In genomic region chr2:41998789-41999470, GRCh38 we compare ENCODE assay signal across 18 cellular contexts. TPM values are rescaled to one million over a fixed set of nuclear protein-coding genes. Genes with fewer than 3 reads are reported as not detected.
DNase-seq lines count a peak whose midpoint lies in the region; ATAC-seq and TF ChIP-seq lines count a peak whose summit lies in the region.
"Had no signal": no experiment of that assay in that cellular context is flagged by ENCODE, and none has a peak within 500 bp of the region (broad histone marks: within the 10 kb centered on the region; RNA-seq: fewer than 3 reads in every experiment).

No MANE protein-coding gene starts in this region.

- no peak overlapping the region for H4K91ac ChIP-seq in mesenchymal stem cell (ENCODE audit: low read length)

- no peak overlapping the region for H2BK12ac ChIP-seq in mesenchymal stem cell (ENCODE audit: low read length in 2 of 2)

- no peak overlapping the region for H3K18ac ChIP-seq in mesenchymal stem cell (ENCODE audit: low read depth in 1 of 2, low read length in 2 of 2)

- H3K79me1 ChIP-seq in mesenchymal stem cell (replicated peaks; ENCODE audit: low read length, poor library complexity, severe bottlenecking), result no peaks in the 10 kb centered on the region

- H3K36me3 ChIP-seq in MG63 (no peaks in the 10 kb centered on the region), mesenchymal stem cell (ENCODE audit: control insufficient read depth in 1 of 2, insufficient read depth in 2 of 2, low read depth in 1 of 2, low read length in 2 of 2) (no peaks in the 10 kb centered on the region), thoracic aorta (no peaks in the 10 kb centered on the region)
- H3K36me3 ChIP-seq in naive thymus-derived CD4-positive, alpha-beta T cell (ENCODE audit: control insufficient read depth in 2 of 3, insufficient read depth in 3 of 3, low read length in 3 of 3), result no peaks in the 10 kb centered on the region
- H3K36me3 ChIP-seq: brain microvascular endothelial cell had no signal

- no peak overlapping the region for H3K27ac Mint-ChIP-seq in naive thymus-derived CD4-positive, alpha-beta T cell
- H3K27ac Mint-ChIP-seq in activated CD4-positive, alpha-beta T cell treated with anti-CD3 and anti-CD28 coated beads for 36 hours, result no peak overlapping the region
- no peak overlapping the region for H3K27ac Mint-ChIP-seq in activated CD8-positive, alpha-beta memory T cell treated with anti-CD3 and anti-CD28 coated beads, Interleukin-2, amount 10 ng/mL, durations not matched to agents 7 days and 5 days
- H3K27ac Mint-ChIP-seq: CD8-positive, alpha-beta memory T cell; memory B cell; natural killer cell treated with Interleukin-12 subunit alpha and Interleukin-12 subunit beta and Interleukin-15 and Interleukin-18, amount 100 ng/mL, for 72 hours had no signal

- intact Hi-C loops in naive thymus-derived CD4-positive, alpha-beta T cell (cut with micrococcal nuclease), result no loop called here
- intact Hi-C loops in activated CD4-positive, alpha-beta T cell treated with anti-CD3 and anti-CD28 coated beads for 36 hours (cut with DNase I, micrococcal nuclease), result no loop called here

- no peak overlapping the region for H3K4ac ChIP-seq in mesenchymal stem cell (ENCODE audit: low read depth in 1 of 2, low read length in 2 of 2)

- ATAC-seq in thoracic aorta (ENCODE audit: insufficient number of reproducible peaks, low FRiP score, low read depth), result no peak
- ATAC-seq in naive thymus-derived CD4-positive, alpha-beta T cell, result no peak
- no peak for ATAC-seq in activated CD4-positive, alpha-beta T cell treated with anti-CD3 and anti-CD28 coated beads for 36 hours
- no peak for ATAC-seq in activated CD8-positive, alpha-beta memory T cell treated with anti-CD3 and anti-CD28 coated beads, Interleukin-2, amount 10 ng/mL, durations not matched to agents 7 days and 5 days
- ATAC-seq: stimulated activated naive CD8-positive, alpha-beta T cell treated with anti-CD3 and anti-CD28 coated beads, Interleukin-15, Interleukin-2, amounts not matched to agents 100 U/mL and 50 U/mL, for 24 hours had no signal

- H2BK15ac ChIP-seq in mesenchymal stem cell (ENCODE audit: low read depth, poor library complexity, severe bottlenecking), result no peak overlapping the region

- WGBS in mesenchymal stem cell, result 72% methylated on average over 1 of the region's 7 CpGs

- H3K27me3 ChIP-seq in MG63, result no peaks in the 10 kb centered on the region
- peaks cover 0 to 6% of the 10 kb centered on the region in 2 experiments for H3K27me3 ChIP-seq in mesenchymal stem cell (ENCODE audit: control insufficient read depth in 1 of 2, insufficient read depth in 1 of 2, low read length in 2 of 2)
- H3K27me3 ChIP-seq in thoracic aorta (replicated peaks; ENCODE audit: insufficient read depth), result no peaks in the 10 kb centered on the region
- H3K27me3 ChIP-seq in naive thymus-derived CD4-positive, alpha-beta T cell (ENCODE audit: control insufficient read depth in 2 of 2, insufficient read depth in 2 of 2, low read length in 2 of 2), result no peaks in the 10 kb centered on the region
- H3K27me3 ChIP-seq: brain microvascular endothelial cell, dorsolateral prefrontal cortex had no signal

- H4K8ac ChIP-seq in mesenchymal stem cell (ENCODE audit: low read length), result no peak overlapping the region

- H3K36me3 Mint-ChIP-seq in naive thymus-derived CD4-positive, alpha-beta T cell, result peaks cover 0 to 3% (median under 1%) of the 10 kb centered on the region in 5 donors
- H3K36me3 Mint-ChIP-seq in activated CD4-positive, alpha-beta T cell treated with anti-CD3 and anti-CD28 coated beads for 36 hours (ENCODE audit: low read depth), result peaks cover 5% of the 10 kb centered on the region
- no peaks in the 10 kb centered on the region for H3K36me3 Mint-ChIP-seq in activated CD8-positive, alpha-beta memory T cell treated with anti-CD3 and anti-CD28 coated beads, Interleukin-2, amount 10 ng/mL, durations not matched to agents 7 days and 5 days
- H3K36me3 Mint-ChIP-seq: memory B cell had no signal

- DNase-seq in MG63 (peak; percentile 74), fibroblast of villous mesenchyme (ENCODE audit: low read depth) (peak; percentile 59), mesenchymal stem cell (no peak), thoracic aorta (ENCODE audit: low spot score) (no peak)
- no peak for DNase-seq in naive thymus-derived CD4-positive, alpha-beta T cell
- DNase-seq in activated CD4-positive, alpha-beta T cell treated with anti-CD3 and anti-CD28 coated beads for 36 hours, result no peak
- DNase-seq in activated CD8-positive, alpha-beta memory T cell treated with anti-CD3 and anti-CD28 coated beads, Interleukin-2, amount 10 ng/mL, durations not matched to agents 7 days and 5 days, result no peak
- no peak for DNase-seq in stimulated activated CD4-positive, alpha-beta T cell treated with anti-CD3 and anti-CD28 coated beads, Interleukin-2, amount 100 ng/mL, for 48 hours
- DNase-seq: activated naive CD4-positive, alpha-beta T cell treated with anti-CD3 and anti-CD28 coated beads, Interleukin-2, amount 50 U/mL, for 16 hours; activated T-cell treated with anti-CD3 and anti-CD28 coated beads for 4 hours; brain microvascular endothelial cell; CD8-positive, alpha-beta memory T cell; dorsolateral prefrontal cortex; NCI-H1417 treated with DMSO at 0.1 percent for 48 hours; stimulated activated CD4-positive, alpha-beta T cell treated with anti-CD3 and anti-CD28 coated beads, Interleukin-15, amount 100 ng/mL, for 24 hours; stimulated activated naive CD8-positive, alpha-beta T cell treated with anti-CD3 and anti-CD28 coated beads, Interleukin-15, Interleukin-2, amounts not matched to agents 100 U/mL and 50 U/mL, for 24 hours had no signal

- no peak overlapping the region for H3K14ac ChIP-seq in mesenchymal stem cell (ENCODE audit: low read length in 2 of 2)

- CTCF ChIA-PET in naive thymus-derived CD4-positive, alpha-beta T cell (lab: Charles Lee), result no interaction called here
- CTCF ChIA-PET in activated CD4-positive, alpha-beta T cell treated with anti-CD3 and anti-CD28 coated beads for 36 hours (lab: Charles Lee), result interaction anchor here (0.6 to 0.7 kb wide), 2 partner anchors 38 to 262 kb away, joined by 3 read pairs; no protein-coding TSS in a partner anchor
- CTCF ChIA-PET in activated CD8-positive, alpha-beta memory T cell treated with anti-CD3 and anti-CD28 coated beads, Interleukin-2, amount 10 ng/mL, durations not matched to agents 7 days and 5 days (lab: Charles Lee), result interaction anchor here (0.7 kb wide), 1 partner anchor 21 kb away, joined by 4 read pairs; no protein-coding TSS in a partner anchor

- H3K4me3 ChIP-seq in MG63 (peak overlapping the region; percentile 8; the same call in 1 of the 2 replicates), fibroblast of villous mesenchyme (ENCODE audit: low read depth, low read length) (no peak overlapping the region), mesenchymal stem cell (ENCODE audit: insufficient read depth in 1 of 2, low read depth in 1 of 2, low read length in 2 of 2) (peak overlapping the region in 1 of 2 experiments; percentile 5), thoracic aorta (peak overlapping the region; percentile 52)
- H3K4me3 ChIP-seq in naive thymus-derived CD4-positive, alpha-beta T cell (ENCODE audit: low read length), result no peak overlapping the region
- H3K4me3 ChIP-seq: dorsolateral prefrontal cortex had no signal

- no peak overlapping the region for H2AK5ac ChIP-seq in mesenchymal stem cell (ENCODE audit: low read length, severe bottlenecking)

- no peak overlapping the region for H3K27ac ChIP-seq in mesenchymal stem cell (ENCODE audit: low read length, poor library complexity, severe bottlenecking)
- H3K27ac ChIP-seq in thoracic aorta, result peak overlapping the region; percentile 55 to 88
- no peak overlapping the region for H3K27ac ChIP-seq in naive thymus-derived CD4-positive, alpha-beta T cell (ENCODE audit: low read depth, low read length)
- H3K27ac ChIP-seq: brain microvascular endothelial cell had no signal

- H3K4me1 Mint-ChIP-seq in naive thymus-derived CD4-positive, alpha-beta T cell, result no peaks in the 10 kb centered on the region
- no peaks in the 10 kb centered on the region for H3K4me1 Mint-ChIP-seq in activated CD4-positive, alpha-beta T cell treated with anti-CD3 and anti-CD28 coated beads for 36 hours
- no peaks in the 10 kb centered on the region for H3K4me1 Mint-ChIP-seq in activated CD8-positive, alpha-beta memory T cell treated with anti-CD3 and anti-CD28 coated beads, Interleukin-2, amount 10 ng/mL, durations not matched to agents 7 days and 5 days
- H3K4me1 Mint-ChIP-seq: CD8-positive, alpha-beta memory T cell; memory B cell had no signal

- no peak overlapping the region for H3K23ac ChIP-seq in mesenchymal stem cell (ENCODE audit: low read length in 2 of 2)

- no peak overlapping the region for H3K4me2 ChIP-seq in mesenchymal stem cell (ENCODE audit: low read length, poor library complexity, severe bottlenecking)

- no peak overlapping the region for H3K4me3 Mint-ChIP-seq in naive thymus-derived CD4-positive, alpha-beta T cell
- H3K4me3 Mint-ChIP-seq in activated CD4-positive, alpha-beta T cell treated with anti-CD3 and anti-CD28 coated beads for 36 hours, result no peak overlapping the region
- H3K4me3 Mint-ChIP-seq in activated CD8-positive, alpha-beta memory T cell treated with anti-CD3 and anti-CD28 coated beads, Interleukin-2, amount 10 ng/mL, durations not matched to agents 7 days and 5 days, result no peak overlapping the region
- H3K4me3 Mint-ChIP-seq: CD8-positive, alpha-beta memory T cell; memory B cell; natural killer cell treated with Interleukin-12 subunit alpha and Interleukin-12 subunit beta and Interleukin-15 and Interleukin-18, amount 100 ng/mL, for 72 hours had no signal

- H3K9me3 Mint-ChIP-seq in naive thymus-derived CD4-positive, alpha-beta T cell, result peaks cover 5 to 16% (median 10%) of the 10 kb centered on the region in 11 donors
- peaks cover 6% of the 10 kb centered on the region for H3K9me3 Mint-ChIP-seq in activated CD4-positive, alpha-beta T cell treated with anti-CD3 and anti-CD28 coated beads for 36 hours (ENCODE audit: low read depth)
- no peaks in the 10 kb centered on the region for H3K9me3 Mint-ChIP-seq in activated CD8-positive, alpha-beta memory T cell treated with anti-CD3 and anti-CD28 coated beads, Interleukin-2, amount 10 ng/mL, durations not matched to agents 7 days and 5 days (ENCODE audit: low read depth)

- no peak overlapping the region for H2AFZ ChIP-seq in mesenchymal stem cell (ENCODE audit: low read depth, low read length)

- no peaks in the 10 kb centered on the region for H3K9me3 ChIP-seq in MG63
- no peaks in the 10 kb centered on the region for H3K9me3 ChIP-seq in mesenchymal stem cell (ENCODE audit: control insufficient read depth, low read length)
- H3K9me3 ChIP-seq in thoracic aorta, result no peaks in the 10 kb centered on the region
- H3K9me3 ChIP-seq in naive thymus-derived CD4-positive, alpha-beta T cell (ENCODE audit: control insufficient read depth in 2 of 3, low read length in 3 of 3), result peaks cover 0 to 4% (median 0%) of the 10 kb centered on the region in 3 experiments

- TF ChIP-seq CTCF in fibroblast of villous mesenchyme (IDR thresholded peaks at IDR 0.05; ENCODE audit: insufficient read depth, low read depth, low read length) (no peak), thoracic aorta (IDR thresholded peaks at IDR 0.05) (no peak)

- H3K27me3 Mint-ChIP-seq in naive thymus-derived CD4-positive, alpha-beta T cell, result peaks cover 2 to 19% (median 12%) of the 10 kb centered on the region in 5 donors
- H3K27me3 Mint-ChIP-seq in activated CD4-positive, alpha-beta T cell treated with anti-CD3 and anti-CD28 coated beads for 36 hours, result peaks cover 15% of the 10 kb centered on the region
- peaks cover 4% of the 10 kb centered on the region for H3K27me3 Mint-ChIP-seq in activated CD8-positive, alpha-beta memory T cell treated with anti-CD3 and anti-CD28 coated beads, Interleukin-2, amount 10 ng/mL, durations not matched to agents 7 days and 5 days

- H2BK120ac ChIP-seq in mesenchymal stem cell (ENCODE audit: low read depth, low read length), result no peak overlapping the region

- no peak overlapping the region for H2BK5ac ChIP-seq in mesenchymal stem cell (ENCODE audit: low read depth, low read length, poor library complexity, severe bottlenecking)

- POLR2A ChIA-PET in naive thymus-derived CD4-positive, alpha-beta T cell (lab: Charles Lee), result no interaction called here
- POLR2A ChIA-PET in activated CD4-positive, alpha-beta T cell treated with anti-CD3 and anti-CD28 coated beads for 36 hours (lab: Charles Lee), result no interaction called here

- H3K4me1 ChIP-seq in mesenchymal stem cell (ENCODE audit: control insufficient read depth, insufficient read depth, low read depth, low read length) (no peaks in the 10 kb centered on the region), thoracic aorta (ENCODE audit: control insufficient read depth in 1 of 2, low read depth in 2 of 2) (peaks cover 13 to 19% of the 10 kb centered on the region in 2 donors)
- H3K4me1 ChIP-seq in naive thymus-derived CD4-positive, alpha-beta T cell (ENCODE audit: control insufficient read depth in 2 of 2, insufficient read depth in 2 of 2, low read length in 2 of 2), result no peaks in the 10 kb centered on the region

- H3K9ac ChIP-seq in mesenchymal stem cell (ENCODE audit: low read length), result peak overlapping the region; percentile 73

RNA-seq across cellular contexts. Expression of gene PKDCC, which starts 48.9 kb away (rescaled TPM):
- total RNA-seq in MG63 (2014; rRNA removed; shearing (Covaris generic); ENCODE audit: low replicate concordance), result 24.0 and 36.0 TPM in 2 replicates
- 8.2 and 31.2 TPM in 2 replicates for total RNA-seq in fibroblast of villous mesenchyme
- 35.7 TPM for polyA plus RNA-seq in mesenchymal stem cell (2013, experiment 1 of 2)
- polyA plus RNA-seq in mesenchymal stem cell (2013, experiment 2 of 2), result 35.3 TPM
- 100 to 1,000 TPM in 1 of 2 donors, 10 to 100 TPM in 1; 75.8 to 225 TPM for total RNA-seq in thoracic aorta
- total RNA-seq in naive thymus-derived CD4-positive, alpha-beta T cell, result not detected
- not detected for polyA plus RNA-seq in naive thymus-derived CD4-positive, alpha-beta T cell
- not detected for total RNA-seq in activated CD4-positive, alpha-beta T cell treated with anti-CD3 and anti-CD28 coated beads for 36 hours
- not detected for total RNA-seq in activated CD8-positive, alpha-beta memory T cell treated with anti-CD3 and anti-CD28 coated beads, Interleukin-2, amount 10 ng/mL, durations not matched to agents 7 days and 5 days
- total RNA-seq: natural killer cell treated with Interleukin-12 subunit alpha and Interleukin-12 subunit beta and Interleukin-15 and Interleukin-18, amount 100 ng/mL, for 72 hours had no signal

Comparison
In these comparisons a context has a peak if more than half of its experiments do, and no peak if none do; other contexts are left out.
1. DNase-seq: peak in MG63 (single experiment) and fibroblast of villous mesenchyme (single experiment); none in mesenchymal stem cell (single experiment), thoracic aorta (single experiment), naive thymus-derived CD4-positive, alpha-beta T cell (0 of 9), activated CD4-positive, alpha-beta T cell treated with anti-CD3 and anti-CD28 coated beads for 36 hours (single experiment), activated CD8-positive, alpha-beta memory T cell treated with anti-CD3 and anti-CD28 coated beads, Interleukin-2, amount 10 ng/mL, durations not matched to agents 7 days and 5 days (single experiment) and stimulated activated CD4-positive, alpha-beta T cell treated with anti-CD3 and anti-CD28 coated beads, Interleukin-2, amount 100 ng/mL, for 48 hours (0 of 2).
2. H3K4me3 ChIP-seq: peak in MG63 (single experiment) and thoracic aorta (single experiment); none in fibroblast of villous mesenchyme (single experiment) and naive thymus-derived CD4-positive, alpha-beta T cell (single experiment).
3. H3K27ac ChIP-seq: peak in thoracic aorta (2 of 2); none in mesenchymal stem cell (single experiment) and naive thymus-derived CD4-positive, alpha-beta T cell (single experiment).